8 cellular contexts compared by ENCODE assay signal in genomic region chr5:94111209-94112004, GRCh38.
A peak's percentile ranks its signal among the peaks of the same experiment; 100 is the strongest.
DNase-seq lines count a peak whose midpoint lies in the region; ATAC-seq and TF ChIP-seq lines count a peak whose summit lies in the region.

No MANE protein-coding gene starts in this region.

- POLR2A ChIA-PET in HCT116 (lab: Charles Lee), result no interaction called here

- RAD21 ChIA-PET in HCT116 (lab: Charles Lee; ENCODE audit: low non-redundant PET in 1 of 2, low total read pairs in 2 of 2, uncharacterized antibody in 2 of 2, unreplicated experiment in 2 of 2), result no interaction called here

- H2AFZ ChIP-seq in HCT116 (ENCODE audit: low read depth, low read length, poor library complexity, severe bottlenecking), result no peak overlapping the region
- peak overlapping the region; percentile 99 for H2AFZ ChIP-seq in MM.1S (ENCODE audit: low read length)
- peak overlapping the region; percentile 95 for H2AFZ ChIP-seq in neural progenitor cell (replicated peaks)

- H3K27ac ChIP-seq in HCT116 (ENCODE audit: low read depth, low read length) (peak overlapping the region; percentile 66), MM.1S (ENCODE audit: low read length) (peak overlapping the region; percentile 38; the same call in 1 of the 2 replicates), foreskin keratinocyte (peak overlapping the region; percentile 84), neural progenitor cell (no peak overlapping the region), stomach smooth muscle (ENCODE audit: low read length) (peak overlapping the region; percentile 84)

- intact Hi-C loops in HCT116 (cut with micrococcal nuclease), result no loop called here

- TF ChIP-seq POLR2A in HCT116 (IDR thresholded peaks at IDR 0.05; ENCODE audit: borderline replicate concordance, extremely low read depth, insufficient read depth, insufficient read length), result peak; percentile 44

- H3K4me3 ChIP-seq in HCT116 (replicated peaks in 1 of 2; ENCODE audit: low read depth in 1 of 2, low read length in 2 of 2) (peak overlapping the region; percentile 81 to 90), MM.1S (ENCODE audit: low read length) (peak overlapping the region; percentile 97), neural progenitor cell (peak overlapping the region; percentile 76), stomach smooth muscle (ENCODE audit: low read length in 2 of 2) (peak overlapping the region; percentile 79 to 93)

- H3K9me2 ChIP-seq in HCT116 (ENCODE audit: insufficient read depth) (no peaks in the 10 kb centered on the region), MM.1S (replicated peaks; ENCODE audit: insufficient read depth, low read length) (no peaks in the 10 kb centered on the region)

- ATAC-seq in HCT116 (peak; percentile 97), foreskin keratinocyte (peak; percentile 98)

- no peaks in the 10 kb centered on the region for H3K9me3 ChIP-seq in HCT116 (ENCODE audit: control insufficient read depth in 1 of 2, insufficient read depth in 1 of 2, low read depth in 1 of 2, low read length in 2 of 2)
- H3K9me3 ChIP-seq in MM.1S (replicated peaks; ENCODE audit: insufficient read depth, low read length), result no peaks in the 10 kb centered on the region
- no peaks in the 10 kb centered on the region for H3K9me3 ChIP-seq in neural progenitor cell (ENCODE audit: low read depth)
- H3K9me3 ChIP-seq in stomach smooth muscle (ENCODE audit: control insufficient read depth in 2 of 2, low read length in 2 of 2), result no peaks in the 10 kb centered on the region

- H4K20me1 ChIP-seq in HCT116 (ENCODE audit: insufficient read depth) (no peaks in the 10 kb centered on the region), MM.1S (ENCODE audit: insufficient read depth, low read length) (no peaks in the 10 kb centered on the region), neural progenitor cell (ENCODE audit: low read depth) (no peaks in the 10 kb centered on the region)

- no peaks in the 10 kb centered on the region for H3K27me3 ChIP-seq in HCT116 (ENCODE audit: insufficient read depth, low read length)
- no peaks in the 10 kb centered on the region for H3K27me3 ChIP-seq in MM.1S (replicated peaks; ENCODE audit: insufficient read depth, low read length)
- no peaks in the 10 kb centered on the region for H3K27me3 ChIP-seq in foreskin keratinocyte
- H3K27me3 ChIP-seq in neural progenitor cell, result peaks cover 9% of the 10 kb centered on the region
- no peaks in the 10 kb centered on the region for H3K27me3 ChIP-seq in stomach smooth muscle (ENCODE audit: control insufficient read depth in 1 of 2, insufficient read depth in 2 of 2, low read length in 2 of 2)

- H3K27me3 Mint-ChIP-seq in neural progenitor cell (ENCODE audit: insufficient read depth, low read depth), result peaks cover 6% of the 10 kb centered on the region

- TF ChIP-seq CTCF in HCT116 (IDR thresholded peaks at IDR 0.05 in 2 of 3, conservative IDR thresholded peaks at IDR 0.05 in 1 of 3; ENCODE audit: borderline replicate concordance in 1 of 3, insufficient read depth in 1 of 3, low read depth in 2 of 3, low read length in 2 of 3) (no peak), MM.1S (IDR thresholded peaks at IDR 0.05; ENCODE audit: low read length) (no peak), foreskin keratinocyte (conservative IDR thresholded peaks at IDR 0.05) (peak; percentile 46), neural progenitor cell (IDR thresholded peaks at IDR 0.05) (peak; percentile 38)

- no peaks in the 10 kb centered on the region for H3K36me3 Mint-ChIP-seq in neural progenitor cell

- BruUV-seq in HCT116 (replicated peaks; lab: Mats Ljungman, UMichigan), result TSS peak; percentile 67

- H3K9me3 Mint-ChIP-seq in neural progenitor cell, result peaks cover 13% of the 10 kb centered on the region

- H3K4me3 Mint-ChIP-seq in neural progenitor cell, result peak overlapping the region; percentile 86

- peaks cover 0 to 15% of the 10 kb centered on the region in 2 experiments; a peak in 2 of 4 replicates for H3K4me1 ChIP-seq in HCT116 (ENCODE audit: control insufficient read depth in 1 of 2, insufficient read depth in 2 of 2, low read length in 2 of 2)
- H3K4me1 ChIP-seq in MM.1S (ENCODE audit: low read length), result peaks cover 7% of the 10 kb centered on the region; the same call in 1 of the 2 replicates
- peaks cover 6% of the 10 kb centered on the region for H3K4me1 ChIP-seq in foreskin keratinocyte
- H3K4me1 ChIP-seq in neural progenitor cell, result no peaks in the 10 kb centered on the region
- no peaks in the 10 kb centered on the region for H3K4me1 ChIP-seq in stomach smooth muscle (ENCODE audit: control insufficient read depth, insufficient read depth, low read length)

- H3K9ac ChIP-seq in HCT116 (ENCODE audit: low read length), result peak overlapping the region; percentile 72
- H3K9ac ChIP-seq in MM.1S (ENCODE audit: low read length), result peak overlapping the region; percentile 74
- peak overlapping the region; percentile 42 for H3K9ac ChIP-seq in neural progenitor cell
- peak overlapping the region; percentile 85 to 95 for H3K9ac ChIP-seq in stomach smooth muscle (ENCODE audit: low read length in 2 of 2)

- H3K36me3 ChIP-seq in HCT116 (ENCODE audit: control insufficient read depth in 1 of 2, insufficient read depth in 2 of 2, low read length in 2 of 2) (no peaks in the 10 kb centered on the region), MM.1S (replicated peaks; ENCODE audit: insufficient read depth, low read length) (no peaks in the 10 kb centered on the region), neural progenitor cell (no peaks in the 10 kb centered on the region), stomach smooth muscle (ENCODE audit: control insufficient read depth in 2 of 2, insufficient read depth in 2 of 2, low read length in 2 of 2) (no peaks in the 10 kb centered on the region)

- H3F3A ChIP-seq in MM.1S (ENCODE audit: insufficient read depth, low read length), result no peaks in the 10 kb centered on the region
- H3F3A ChIP-seq in neural progenitor cell (ENCODE audit: low read depth), result peaks cover 12% of the 10 kb centered on the region

- H3K4me2 ChIP-seq in HCT116 (ENCODE audit: low read length) (peak overlapping the region; percentile 85), MM.1S (ENCODE audit: low read depth, low read length) (peak overlapping the region; percentile 67), neural progenitor cell (peak overlapping the region; percentile 95)

- CTCF ChIA-PET in HCT116 (lab: Charles Lee), result no interaction called here

- peaks cover 21% of the 10 kb centered on the region for H3K79me2 ChIP-seq in HCT116 (ENCODE audit: insufficient read depth, low read length)
- peaks cover 30% of the 10 kb centered on the region for H3K79me2 ChIP-seq in MM.1S (ENCODE audit: low read length)
- peaks cover 13% of the 10 kb centered on the region for H3K79me2 ChIP-seq in neural progenitor cell (ENCODE audit: low read depth)

- H3K27ac Mint-ChIP-seq in neural progenitor cell, result no peak overlapping the region

- TF ChIP-seq RAD21 in HCT116 (IDR thresholded peaks at IDR 0.05; ENCODE audit: low read depth), result no peak

- peaks cover 8% of the 10 kb centered on the region for H3K4me1 Mint-ChIP-seq in neural progenitor cell

- DNase-seq in GF-D8 (lab: John Stamatoyannopoulos, UW) (peak; percentile 71), HCT116 (ENCODE audit: low read depth, low spot score) (peak; percentile 95), MM.1S (peak; percentile 92), SIG-M5 (lab: John Stamatoyannopoulos, UW) (peak; percentile 59), foreskin keratinocyte (peak; percentile 82 to 91), neural progenitor cell (ENCODE audit: low spot score) (peak; percentile 89)
- DNase-seq in activated gamma-delta T cell treated with anti-CD3 and anti-CD28 coated beads, Interleukin-2, amount 50 U/mL, for 16 hours (ENCODE audit: low read depth), result peak; percentile 89

TF ChIP-seq in HCT116, 20 proteins besides CTCF, POLR2A, EP300 and RAD21 (continues in another document):
- no peak for TF ChIP-seq JUND (IDR thresholded peaks at IDR 0.05)
- peak; percentile 49 for TF ChIP-seq YY1 (IDR thresholded peaks at IDR 0.05; ENCODE audit: extremely low read depth, insufficient replicate concordance, low read depth, low read length)
- no peak for TF ChIP-seq EZH2 (IDR thresholded peaks at IDR 0.05)
- no peak for TF ChIP-seq TCF7L2 (IDR thresholded peaks at IDR 0.05; ENCODE audit: borderline replicate concordance, extremely low read depth, insufficient read depth, insufficient read length)
- TF ChIP-seq ZBTB33 (IDR thresholded peaks at IDR 0.05; ENCODE audit: extremely low read depth, insufficient replicate concordance, low read length), result peak; percentile 43
- no peak for TF ChIP-seq ATF3 (IDR thresholded peaks at IDR 0.05)
- peak; percentile 91 for TF ChIP-seq MAX (IDR thresholded peaks at IDR 0.05)
- TF ChIP-seq SP1 (IDR thresholded peaks at IDR 0.05; ENCODE audit: low read depth), result peak; percentile 66
- no peak for TF ChIP-seq EZH2phosphoT487 (IDR thresholded peaks at IDR 0.05; ENCODE audit: borderline replicate concordance)
- TF ChIP-seq EGR1 (IDR thresholded peaks at IDR 0.05; ENCODE audit: low read depth), result peak; percentile 37; the same call in 1 of the 2 replicates
- peak; percentile 91 for TF ChIP-seq SIN3A (IDR thresholded peaks at IDR 0.05; ENCODE audit: low read depth)
- peak; percentile 86 for TF ChIP-seq POLR2AphosphoS5 (IDR thresholded peaks at IDR 0.05; ENCODE audit: low read depth, low read length)
- no peak for TF ChIP-seq FOSL1 (IDR thresholded peaks at IDR 0.05; ENCODE audit: low read depth)
- no peak for TF ChIP-seq ZNF274 (IDR thresholded peaks at IDR 0.05; ENCODE audit: low read depth, low read length)

Comparison
In these comparisons a context has a peak if more than half of its experiments do, and no peak if none do; other contexts are left out.
1. CTCF ChIP-seq: peak in foreskin keratinocyte (single experiment) and neural progenitor cell (single experiment); none in HCT116 (0 of 3) and MM.1S (single experiment).
2. Peak in every context shown above with its lines, with median percentiles within 50 percentile points of each other: DNase-seq, H3K4me2 ChIP-seq, H3K4me3 ChIP-seq and H3K9ac ChIP-seq.